In genomic region chr5:81778642-81779041, GRCh38 we compare ENCODE assay signal across 2 cellular contexts.
TF ChIP-seq lines count a peak whose summit lies in the region.

No MANE protein-coding gene starts in this region.

TF ChIP-seq in GM12878, 131 proteins besides CTCF, POLR2A, EP300 and RAD21:
- TF ChIP-seq NFXL1 (IDR thresholded peaks at IDR 0.05; ENCODE audit: borderline replicate concordance): no peak
- 0 out of 2 replicates have a peak, but pooled peaks have one; percentile 27 for TF ChIP-seq DPF2 (IDR thresholded peaks at IDR 0.05)
- peak; percentile 7; the same call in 1 of the 2 replicates for TF ChIP-seq MLLT1 (IDR thresholded peaks at IDR 0.05)
TF ChIP-seq in GM12878: peak in this region for 2.

TF ChIP-seq in HepG2, 621 proteins besides CTCF, POLR2A, EP300 and RAD21:
- TF ChIP-seq GLI4 (CRISPR knock-in tag; IDR thresholded peaks at IDR 0.05; ENCODE audit: borderline replicate concordance): no peak
- no peak for TF ChIP-seq ERF (CRISPR knock-in tag; IDR thresholded peaks at IDR 0.05)
TF ChIP-seq in HepG2: peak in this region for 0.
